11 cellular contexts compared by ENCODE assay signal in the genomic region with DNA sequence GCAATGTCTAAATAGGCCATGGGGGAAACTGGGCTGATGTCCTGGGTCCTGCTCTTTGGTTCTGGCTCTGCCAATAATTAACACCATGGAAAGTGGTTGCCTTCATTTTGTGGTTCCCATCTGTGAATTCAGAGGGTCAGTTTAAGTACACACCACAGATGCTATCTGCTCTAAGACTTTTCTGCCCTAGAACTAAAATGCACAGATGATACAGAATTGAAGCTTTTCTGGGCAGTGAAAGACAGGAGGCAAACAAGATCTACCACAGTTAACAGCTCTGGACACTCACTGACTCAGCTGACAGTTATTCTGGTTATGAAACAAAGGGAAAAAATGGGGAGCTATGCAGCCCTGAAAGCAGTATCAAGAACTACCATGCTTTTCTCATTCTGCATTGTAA. TPM values are rescaled to one million over a fixed set of nuclear protein-coding genes. Genes with fewer than 3 reads are reported as not detected.
DNase-seq lines count a peak whose midpoint lies in the region; ATAC-seq, FAIRE-seq and TF ChIP-seq lines count a peak whose summit lies in the region.
"Had no signal": no experiment of that assay in that cellular context is flagged by ENCODE, and none has a peak within 500 bp of the region (broad histone marks: within the 10 kb centered on the region; RNA-seq: fewer than 3 reads in every experiment).

No MANE protein-coding gene starts in this region.

- peak; percentile 46 for ATAC-seq in omental fat pad (ENCODE audit: low FRiP score)
- ATAC-seq in activated CD4-positive, CD25-positive, alpha-beta regulatory T cell treated with anti-CD3 and anti-CD28 coated beads, Interleukin-2, amount 50 U/mL, for 24 hours, result no peak
- no peak for ATAC-seq in HG03442 (IDR thresholded peaks at IDR 0.05; ENCODE audit: unreplicated experiment)

- H3K4me3 ChIP-seq in fibroblast of mammary gland (ENCODE audit: control insufficient read depth, low read depth, low read length), result no peak overlapping the region

- peak; percentile 35 for TF ChIP-seq CTCF in fibroblast of mammary gland (conservative IDR thresholded peaks at IDR 0.05; ENCODE audit: control insufficient read depth, insufficient read depth, low read depth, low read length)
- no peak for TF ChIP-seq CTCF in omental fat pad (IDR thresholded peaks at IDR 0.05)

- DNase-seq in EL (peak; percentile 90), RCC 7860 (ENCODE audit: low spot score) (peak; percentile 83), fibroblast of mammary gland (ENCODE audit: low read depth) (peak; percentile 79), omental fat pad (ENCODE audit: low spot score) (no peak), NCI-H82 treated with DMSO at 0.1 percent for 48 hours (lab: John Stamatoyannopoulos, UW; ENCODE audit: unreplicated experiment) (no peak)
- no peak for DNase-seq in stimulated activated CD4-positive, alpha-beta T cell treated with anti-CD3 and anti-CD28 coated beads, Interleukin-4, amount 100 ng/mL, for 24 hours
- DNase-seq: mesendoderm, NCI-H82 had no signal

- peak; percentile 96 for FAIRE-seq in RCC 7860 (lab: Jason Lieb, UNC)
- FAIRE-seq: colon had no signal

RNA-seq across cellular contexts. Expression of gene APBB2, which starts 37.3 kb away (rescaled TPM):
- 100 to 1,000 TPM in 2 of 4 donors, 10 to 100 TPM in 2; 76.6 to 138 (median 113) TPM for total RNA-seq in omental fat pad

Comparison
In these comparisons a context has a peak if more than half of its experiments do, and no peak if none do; other contexts are left out.
1. DNase-seq: peak in EL (single experiment), RCC 7860 (single experiment) and fibroblast of mammary gland (single experiment); none in omental fat pad (single experiment), NCI-H82 treated with DMSO at 0.1 percent for 48 hours (single experiment) and stimulated activated CD4-positive, alpha-beta T cell treated with anti-CD3 and anti-CD28 coated beads, Interleukin-4, amount 100 ng/mL, for 24 hours (single experiment).